ENCODE assay signal across 7 cellular contexts in the genomic region with DNA sequence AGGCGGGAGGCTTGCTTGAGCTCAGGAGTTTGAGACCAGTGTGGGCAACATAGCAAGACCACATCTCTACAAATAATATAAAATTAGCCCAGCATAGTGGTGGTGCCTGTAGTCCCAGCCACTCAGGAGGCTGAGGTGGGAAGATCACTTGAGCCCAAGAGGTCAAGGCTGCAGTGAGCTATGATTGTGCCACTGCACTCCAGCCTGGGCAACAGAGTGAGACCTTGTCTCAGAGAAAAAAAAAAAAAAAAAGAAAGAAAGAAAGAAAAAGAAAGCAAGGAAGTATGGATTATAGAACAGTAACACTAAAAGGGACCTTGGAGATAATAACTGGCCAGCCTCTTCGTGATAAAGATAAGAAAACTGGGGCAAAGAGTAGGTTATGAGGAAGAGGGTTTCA.
A peak's percentile ranks its signal among the peaks of the same experiment; 100 is the strongest.
DNase-seq lines count a peak whose midpoint lies in the region; ATAC-seq and TF ChIP-seq lines count a peak whose summit lies in the region.
"Not testable (repeated sequence)": the region's sequence is repeated elsewhere in the genome, so short reads cannot be mapped to it uniquely, and the experiment has no call there.

No MANE protein-coding gene starts in this region.

- H3K18ac ChIP-seq in mesenchymal stem cell (ENCODE audit: low read depth in 1 of 2, low read length in 2 of 2) = not testable (repeated sequence)

- H3K4me2 ChIP-seq in PC-3 (ENCODE audit: low read length) = peak overlapping the region; percentile 83; the same call in 1 of the 2 replicates
- peak overlapping the region; percentile 75 for H3K4me2 ChIP-seq in SK-N-SH
- H3K4me2 ChIP-seq in mesenchymal stem cell (ENCODE audit: low read length, poor library complexity, severe bottlenecking); osteoblast (ENCODE audit: insufficient read depth, low read length): not testable (repeated sequence)

- not testable (repeated sequence) for DNase-seq in Caco-2; PC-3; SK-N-SH; chondrocyte (ENCODE audit: low spot score); mesenchymal stem cell; osteoblast (ENCODE audit: insufficient read length, low spot score, missing footprints); tibial artery

- H3K9me3 ChIP-seq in Caco-2; PC-3 (ENCODE audit: low read length); SK-N-SH; mesenchymal stem cell (ENCODE audit: control insufficient read depth, low read length); osteoblast (ENCODE audit: low read depth, low read length); tibial artery: not testable (repeated sequence)

- H2BK15ac ChIP-seq in mesenchymal stem cell (ENCODE audit: low read depth, poor library complexity, severe bottlenecking) = not testable (repeated sequence)

- WGBS in SK-N-SH (ENCODE audit: low lambda C conversion rate) = 78% methylated on average over 2 of the region's 2 CpGs
- WGBS in mesenchymal stem cell = 57% methylated on average over 1 of the region's 2 CpGs

- not testable (repeated sequence) for TF ChIP-seq RAD21 in SK-N-SH (IDR thresholded peaks at IDR 0.05; ENCODE audit: low read length)

- H2AK5ac ChIP-seq in mesenchymal stem cell (ENCODE audit: low read length, severe bottlenecking) = peak overlapping the region; percentile 66

- H3K36me3 Mint-ChIP-seq in Caco-2 (ENCODE audit: insufficient read depth, unreplicated experiment); chondrocyte (ENCODE audit: low read depth): not testable (repeated sequence)

- not testable (repeated sequence) for H4K20me1 ChIP-seq in PC-3 (ENCODE audit: low read length); SK-N-SH (ENCODE audit: insufficient read depth); osteoblast (ENCODE audit: insufficient read depth, low read length)

- H3K4me3 Mint-ChIP-seq in Caco-2 (ENCODE audit: unreplicated experiment) = peak overlapping the region; percentile 47
- H3K4me3 Mint-ChIP-seq in chondrocyte (ENCODE audit: unreplicated experiment) = not testable (repeated sequence)

- not testable (repeated sequence) for H4K8ac ChIP-seq in mesenchymal stem cell (ENCODE audit: low read length)

- not testable (repeated sequence) for H3K79me1 ChIP-seq in mesenchymal stem cell (replicated peaks; ENCODE audit: low read length, poor library complexity, severe bottlenecking)

- POLR2A ChIA-PET in Caco-2 (lab: Charles Lee); PC-3 (lab: Charles Lee; ENCODE audit: unreplicated experiment); SK-N-SH (lab: Yijun Ruan, JAX): not testable (repeated sequence)

- not testable (repeated sequence) for H3K9ac ChIP-seq in PC-3 (ENCODE audit: low read length); SK-N-SH; mesenchymal stem cell (ENCODE audit: low read length)

- H3K4ac ChIP-seq in mesenchymal stem cell (ENCODE audit: low read depth in 1 of 2, low read length in 2 of 2) = not testable (repeated sequence)

- TF ChIP-seq CTCF in Caco-2 (IDR thresholded peaks at IDR 0.05; ENCODE audit: insufficient read depth in 1 of 2, low read depth in 1 of 2, low read length in 1 of 2, severe bottlenecking in 1 of 2, unreplicated experiment in 1 of 2); PC-3 (conservative IDR thresholded peaks at IDR 0.05; ENCODE audit: low read depth, low read length); SK-N-SH (IDR thresholded peaks at IDR 0.05); chondrocyte (IDR thresholded peaks at IDR 0.05); osteoblast (IDR thresholded peaks at IDR 0.05; ENCODE audit: extremely low read depth, low read depth, low read length); tibial artery (IDR thresholded peaks at IDR 0.05): not testable (repeated sequence)

- intact Hi-C loops in Caco-2 (cut with micrococcal nuclease; ENCODE audit: unreplicated experiment); tibial artery (cut with DNase I; ENCODE audit: low total_unique reads): not testable (repeated sequence)
- intact Hi-C loops in PC-3 (cut with micrococcal nuclease) = loop anchor here (5.0 to 10.0 kb wide), 2 partner anchors 51 to 117 kb away; no protein-coding TSS in a partner anchor

- H3F3A ChIP-seq in PC-3 (ENCODE audit: low read length, unreplicated experiment) = not testable (repeated sequence)
- peaks cover 11% of the 10 kb centered on the region for H3F3A ChIP-seq in SK-N-SH (replicated peaks; ENCODE audit: insufficient read depth)

- not testable (repeated sequence) for H3K14ac ChIP-seq in mesenchymal stem cell (ENCODE audit: low read length in 2 of 2)

- not testable (repeated sequence) for H2BK5ac ChIP-seq in mesenchymal stem cell (ENCODE audit: low read depth, low read length, poor library complexity, severe bottlenecking)

- peak overlapping the region; percentile 76 for H4K91ac ChIP-seq in mesenchymal stem cell (ENCODE audit: low read length)

- TF ChIP-seq EP300 in SK-N-SH (IDR thresholded peaks at IDR 0.05; ENCODE audit: borderline replicate concordance in 1 of 2, low read depth in 1 of 2, low read length in 1 of 2) = not testable (repeated sequence)

- not testable (repeated sequence) for BruUV-seq in Caco-2 (replicated peaks; lab: Mats Ljungman, UMichigan); PC-3 (replicated peaks; lab: Mats Ljungman, UMichigan)

- H3K4me3 ChIP-seq in Caco-2 (ENCODE audit: low read depth, low read length); PC-3 (ENCODE audit: low read length); SK-N-SH (ENCODE audit: low read depth in 2 of 2, low read length in 1 of 2); mesenchymal stem cell (ENCODE audit: insufficient read depth in 1 of 2, low read depth in 1 of 2, low read length in 2 of 2); osteoblast (ENCODE audit: insufficient read depth, low read length); tibial artery: not testable (repeated sequence)

- ATAC-seq in PC-3 = not testable (repeated sequence)

- peaks cover 22% of the 10 kb centered on the region for H3K4me1 Mint-ChIP-seq in Caco-2 (ENCODE audit: low read depth, unreplicated experiment)
- peaks cover 49% of the 10 kb centered on the region for H3K4me1 Mint-ChIP-seq in chondrocyte (ENCODE audit: low read depth)

- H3K4me1 ChIP-seq in Caco-2 (peaks cover 45% of the 10 kb centered on the region), PC-3 (ENCODE audit: insufficient read depth, low read length) (peaks cover 54% of the 10 kb centered on the region), SK-N-SH (ENCODE audit: control insufficient read depth in 1 of 2, insufficient read depth in 2 of 2, low read depth in 1 of 2, low read length in 1 of 2) (peaks cover 2 to 18% of the 10 kb centered on the region in 2 experiments; a peak in 2 of 4 replicates), osteoblast (ENCODE audit: insufficient read depth, low read length) (peaks cover 45% of the 10 kb centered on the region), tibial artery (peaks cover 0 to 85% (median 26%) of the 10 kb centered on the region in 4 donors)
- not testable (repeated sequence) for H3K4me1 ChIP-seq in mesenchymal stem cell (ENCODE audit: control insufficient read depth, insufficient read depth, low read depth, low read length)

- not testable (repeated sequence) for H2BK12ac ChIP-seq in mesenchymal stem cell (ENCODE audit: low read length in 2 of 2)

- H3K27ac Mint-ChIP-seq in Caco-2 (ENCODE audit: unreplicated experiment) = not testable (repeated sequence)
- peak overlapping the region; percentile 73 for H3K27ac Mint-ChIP-seq in chondrocyte (ENCODE audit: unreplicated experiment)

- H3K9me2 ChIP-seq in PC-3 (replicated peaks; ENCODE audit: low read length); SK-N-SH: not testable (repeated sequence)

- H3K27me3 ChIP-seq in Caco-2 (replicated peaks; ENCODE audit: control insufficient read depth, insufficient read depth, low read length); PC-3 (ENCODE audit: low read length); SK-N-SH (ENCODE audit: insufficient read depth); mesenchymal stem cell (ENCODE audit: control insufficient read depth in 1 of 2, insufficient read depth in 1 of 2, low read length in 2 of 2); osteoblast (ENCODE audit: insufficient read depth, low read length); tibial artery: not testable (repeated sequence)

- H3K27me3 Mint-ChIP-seq in Caco-2 (ENCODE audit: insufficient read depth, unreplicated experiment); chondrocyte (ENCODE audit: low read depth): not testable (repeated sequence)

- H3K23ac ChIP-seq in mesenchymal stem cell (ENCODE audit: low read length in 2 of 2) = not testable (repeated sequence)

- H2BK120ac ChIP-seq in mesenchymal stem cell (ENCODE audit: low read depth, low read length) = not testable (repeated sequence)

- H3K9me3 Mint-ChIP-seq in Caco-2 (ENCODE audit: unreplicated experiment); chondrocyte (ENCODE audit: low read depth): not testable (repeated sequence)

- H3K36me3 ChIP-seq in Caco-2 (ENCODE audit: control insufficient read depth, insufficient read depth, low read length); PC-3 (ENCODE audit: low read depth, low read length); SK-N-SH (replicated peaks in 1 of 2; ENCODE audit: control insufficient read depth in 1 of 2, insufficient read depth in 2 of 2, low read length in 1 of 2); mesenchymal stem cell (ENCODE audit: control insufficient read depth in 1 of 2, insufficient read depth in 2 of 2, low read depth in 1 of 2, low read length in 2 of 2); osteoblast (ENCODE audit: insufficient read depth, low read length); tibial artery: not testable (repeated sequence)

- peaks cover 32% of the 10 kb centered on the region for H3K79me2 ChIP-seq in PC-3 (ENCODE audit: low read length)
- H3K79me2 ChIP-seq in SK-N-SH (ENCODE audit: insufficient read depth); osteoblast (ENCODE audit: insufficient read depth, low read length): not testable (repeated sequence)

- H3K27ac ChIP-seq in PC-3 (ENCODE audit: low read length); SK-N-SH (ENCODE audit: low read depth in 2 of 2, low read length in 1 of 2): not testable (repeated sequence)
- H3K27ac ChIP-seq in mesenchymal stem cell (ENCODE audit: low read length, poor library complexity, severe bottlenecking) (peak overlapping the region; percentile 74), osteoblast (ENCODE audit: low read depth, low read length) (peak overlapping the region; percentile 70), tibial artery (peak overlapping the region; percentile 34 to 51)

- CTCF ChIA-PET in Caco-2 (lab: Charles Lee) = interaction anchor here (1.6 to 2.6 kb wide), 2 partner anchors 48 to 208 kb away, joined by 4 to 16 read pairs; no protein-coding TSS in a partner anchor
- CTCF ChIA-PET in PC-3 (lab: Charles Lee); SK-N-SH (lab: Yijun Ruan, JAX): not testable (repeated sequence)

- not testable (repeated sequence) for H2AFZ ChIP-seq in PC-3 (ENCODE audit: low read length); SK-N-SH (ENCODE audit: low read depth); mesenchymal stem cell (ENCODE audit: low read depth, low read length); osteoblast (ENCODE audit: low read length)
